Comparison of ENCODE assay signal across 1 cellular context in the genomic region with DNA sequence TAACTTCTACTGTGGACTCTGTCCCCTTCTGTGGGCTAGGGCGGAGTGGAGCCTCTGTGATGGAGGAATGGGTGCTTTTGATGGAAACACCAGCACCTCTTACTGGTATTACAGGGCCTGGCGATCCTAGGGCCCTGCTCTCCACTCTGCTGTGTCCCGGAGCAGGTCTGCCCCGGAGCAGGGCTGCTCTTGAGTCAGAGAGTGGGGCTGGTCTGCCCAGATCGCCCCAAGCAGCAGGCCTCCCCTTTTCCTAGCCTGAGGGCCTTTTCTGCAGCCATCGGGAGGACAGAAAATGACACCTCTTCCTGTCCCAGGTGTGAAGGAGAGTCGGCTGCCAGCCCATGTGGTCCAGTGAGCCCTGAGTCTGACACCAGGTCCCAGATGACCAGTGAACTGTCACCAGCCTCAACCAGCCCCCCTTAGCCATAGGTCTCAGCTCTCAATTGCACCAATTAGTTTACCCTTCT.
TF ChIP-seq lines count a peak whose summit lies in the region.

No MANE protein-coding gene starts in this region.

TF ChIP-seq in HepG2, 621 proteins besides CTCF, POLR2A, EP300 and RAD21:
- TF ChIP-seq MAZ (IDR thresholded peaks at IDR 0.05; ENCODE audit: borderline replicate concordance, low read depth, low read length) (no peak), MAZ (CRISPR knock-in tag; IDR thresholded peaks at IDR 0.05; ENCODE audit: low read depth) (0 out of 2 replicates have a peak, but pooled peaks have one; percentile 53), ZNF674 (CRISPR knock-in tag; IDR thresholded peaks at IDR 0.05; ENCODE audit: low read depth) (0 out of 2 replicates have a peak, but pooled peaks have one; percentile 50), MZF1 (CRISPR knock-in tag; IDR thresholded peaks at IDR 0.05; ENCODE audit: borderline replicate concordance) (no peak), AKAP8 (CRISPR knock-in tag; IDR thresholded peaks at IDR 0.05) (0 out of 2 replicates have a peak, but pooled peaks have one; percentile 43), ZNF605 (CRISPR knock-in tag; IDR thresholded peaks at IDR 0.05) (0 out of 2 replicates have a peak, but pooled peaks have one; percentile 48), KDM5A (IDR thresholded peaks at IDR 0.05; ENCODE audit: borderline replicate concordance, low read length) (no peak), TBX2 (CRISPR knock-in tag; IDR thresholded peaks at IDR 0.05; ENCODE audit: borderline replicate concordance) (peak; percentile 58; the same call in 1 of the 2 replicates), HNF4A (CRISPR knock-in tag; IDR thresholded peaks at IDR 0.05) (peak; percentile 54), ZNF224 (CRISPR knock-in tag; IDR thresholded peaks at IDR 0.05) (no peak), DNMT1 (CRISPR knock-in tag; IDR thresholded peaks at IDR 0.05) (no peak), ATF7-NPFF (CRISPR knock-in tag; IDR thresholded peaks at IDR 0.05; ENCODE audit: low read depth) (0 out of 2 replicates have a peak, but pooled peaks have one; percentile 30), SAP130 (CRISPR knock-in tag; IDR thresholded peaks at IDR 0.05; ENCODE audit: low read depth) (peak; percentile 53), SOX6 (IDR thresholded peaks at IDR 0.05) (no peak), SOX6 (CRISPR knock-in tag; IDR thresholded peaks at IDR 0.05) (0 out of 2 replicates have a peak, but pooled peaks have one; percentile 8), ZNF629 (CRISPR knock-in tag; conservative IDR thresholded peaks at IDR 0.05) (peak; percentile 28; the same call in 1 of the 2 replicates), SAFB2 (CRISPR knock-in tag; IDR thresholded peaks at IDR 0.05; ENCODE audit: borderline replicate concordance, low read depth) (0 out of 2 replicates have a peak, but pooled peaks have one; percentile 54), KMT2B (CRISPR knock-in tag; IDR thresholded peaks at IDR 0.05) (0 out of 2 replicates have a peak, but pooled peaks have one; percentile 4), ZNF780A (CRISPR knock-in tag; IDR thresholded peaks at IDR 0.05) (no peak), SPEN (CRISPR knock-in tag; IDR thresholded peaks at IDR 0.05; ENCODE audit: low read depth) (peak; percentile 31; the same call in 1 of the 2 replicates), ZNF501 (CRISPR knock-in tag; IDR thresholded peaks at IDR 0.05) (peak; percentile 11; the same call in 1 of the 2 replicates)
- TF ChIP-seq, protein P1, sequence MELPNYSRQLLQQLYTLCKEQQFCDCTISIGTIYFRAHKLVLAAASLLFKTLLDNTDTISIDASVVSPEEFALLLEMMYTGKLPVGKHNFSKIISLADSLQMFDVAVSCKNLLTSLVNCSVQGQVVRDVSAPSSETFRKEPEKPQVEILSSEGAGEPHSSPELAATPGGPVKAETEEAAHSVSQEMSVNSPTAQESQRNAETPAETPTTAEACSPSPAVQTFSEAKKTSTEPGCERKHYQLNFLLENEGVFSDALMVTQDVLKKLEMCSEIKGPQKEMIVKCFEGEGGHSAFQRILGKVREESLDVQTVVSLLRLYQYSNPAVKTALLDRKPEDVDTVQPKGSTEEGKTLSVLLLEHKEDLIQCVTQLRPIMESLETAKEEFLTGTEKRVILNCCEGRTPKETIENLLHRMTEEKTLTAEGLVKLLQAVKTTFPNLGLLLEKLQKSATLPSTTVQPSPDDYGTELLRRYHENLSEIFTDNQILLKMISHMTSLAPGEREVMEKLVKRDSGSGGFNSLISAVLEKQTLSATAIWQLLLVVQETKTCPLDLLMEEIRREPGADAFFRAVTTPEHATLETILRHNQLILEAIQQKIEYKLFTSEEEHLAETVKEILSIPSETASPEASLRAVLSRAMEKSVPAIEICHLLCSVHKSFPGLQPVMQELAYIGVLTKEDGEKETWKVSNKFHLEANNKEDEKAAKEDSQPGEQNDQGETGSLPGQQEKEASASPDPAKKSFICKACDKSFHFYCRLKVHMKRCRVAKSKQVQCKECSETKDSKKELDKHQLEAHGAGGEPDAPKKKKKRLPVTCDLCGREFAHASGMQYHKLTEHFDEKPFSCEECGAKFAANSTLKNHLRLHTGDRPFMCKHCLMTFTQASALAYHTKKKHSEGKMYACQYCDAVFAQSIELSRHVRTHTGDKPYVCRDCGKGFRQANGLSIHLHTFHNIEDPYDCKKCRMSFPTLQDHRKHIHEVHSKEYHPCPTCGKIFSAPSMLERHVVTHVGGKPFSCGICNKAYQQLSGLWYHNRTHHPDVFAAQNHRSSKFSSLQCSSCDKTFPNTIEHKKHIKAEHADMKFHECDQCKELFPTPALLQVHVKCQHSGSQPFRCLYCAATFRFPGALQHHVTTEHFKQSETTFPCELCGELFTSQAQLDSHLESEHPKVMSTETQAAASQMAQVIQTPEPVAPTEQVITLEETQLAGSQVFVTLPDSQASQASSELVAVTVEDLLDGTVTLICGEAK (IDR thresholded peaks at IDR 0.05) = no peak
- TF ChIP-seq, protein P1 (CRISPR knock-in tag; IDR thresholded peaks at IDR 0.05) = peak; percentile 42; the same call in 1 of the 2 replicates
- TF ChIP-seq, protein P2, sequence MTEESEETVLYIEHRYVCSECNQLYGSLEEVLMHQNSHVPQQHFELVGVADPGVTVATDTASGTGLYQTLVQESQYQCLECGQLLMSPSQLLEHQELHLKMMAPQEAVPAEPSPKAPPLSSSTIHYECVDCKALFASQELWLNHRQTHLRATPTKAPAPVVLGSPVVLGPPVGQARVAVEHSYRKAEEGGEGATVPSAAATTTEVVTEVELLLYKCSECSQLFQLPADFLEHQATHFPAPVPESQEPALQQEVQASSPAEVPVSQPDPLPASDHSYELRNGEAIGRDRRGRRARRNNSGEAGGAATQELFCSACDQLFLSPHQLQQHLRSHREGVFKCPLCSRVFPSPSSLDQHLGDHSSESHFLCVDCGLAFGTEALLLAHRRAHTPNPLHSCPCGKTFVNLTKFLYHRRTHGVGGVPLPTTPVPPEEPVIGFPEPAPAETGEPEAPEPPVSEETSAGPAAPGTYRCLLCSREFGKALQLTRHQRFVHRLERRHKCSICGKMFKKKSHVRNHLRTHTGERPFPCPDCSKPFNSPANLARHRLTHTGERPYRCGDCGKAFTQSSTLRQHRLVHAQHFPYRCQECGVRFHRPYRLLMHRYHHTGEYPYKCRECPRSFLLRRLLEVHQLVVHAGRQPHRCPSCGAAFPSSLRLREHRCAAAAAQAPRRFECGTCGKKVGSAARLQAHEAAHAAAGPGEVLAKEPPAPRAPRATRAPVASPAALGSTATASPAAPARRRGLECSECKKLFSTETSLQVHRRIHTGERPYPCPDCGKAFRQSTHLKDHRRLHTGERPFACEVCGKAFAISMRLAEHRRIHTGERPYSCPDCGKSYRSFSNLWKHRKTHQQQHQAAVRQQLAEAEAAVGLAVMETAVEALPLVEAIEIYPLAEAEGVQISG (CRISPR knock-in tag; IDR thresholded peaks at IDR 0.05) = 0 out of 2 replicates have a peak, but pooled peaks have one; percentile 27
- TF ChIP-seq, protein P3, sequence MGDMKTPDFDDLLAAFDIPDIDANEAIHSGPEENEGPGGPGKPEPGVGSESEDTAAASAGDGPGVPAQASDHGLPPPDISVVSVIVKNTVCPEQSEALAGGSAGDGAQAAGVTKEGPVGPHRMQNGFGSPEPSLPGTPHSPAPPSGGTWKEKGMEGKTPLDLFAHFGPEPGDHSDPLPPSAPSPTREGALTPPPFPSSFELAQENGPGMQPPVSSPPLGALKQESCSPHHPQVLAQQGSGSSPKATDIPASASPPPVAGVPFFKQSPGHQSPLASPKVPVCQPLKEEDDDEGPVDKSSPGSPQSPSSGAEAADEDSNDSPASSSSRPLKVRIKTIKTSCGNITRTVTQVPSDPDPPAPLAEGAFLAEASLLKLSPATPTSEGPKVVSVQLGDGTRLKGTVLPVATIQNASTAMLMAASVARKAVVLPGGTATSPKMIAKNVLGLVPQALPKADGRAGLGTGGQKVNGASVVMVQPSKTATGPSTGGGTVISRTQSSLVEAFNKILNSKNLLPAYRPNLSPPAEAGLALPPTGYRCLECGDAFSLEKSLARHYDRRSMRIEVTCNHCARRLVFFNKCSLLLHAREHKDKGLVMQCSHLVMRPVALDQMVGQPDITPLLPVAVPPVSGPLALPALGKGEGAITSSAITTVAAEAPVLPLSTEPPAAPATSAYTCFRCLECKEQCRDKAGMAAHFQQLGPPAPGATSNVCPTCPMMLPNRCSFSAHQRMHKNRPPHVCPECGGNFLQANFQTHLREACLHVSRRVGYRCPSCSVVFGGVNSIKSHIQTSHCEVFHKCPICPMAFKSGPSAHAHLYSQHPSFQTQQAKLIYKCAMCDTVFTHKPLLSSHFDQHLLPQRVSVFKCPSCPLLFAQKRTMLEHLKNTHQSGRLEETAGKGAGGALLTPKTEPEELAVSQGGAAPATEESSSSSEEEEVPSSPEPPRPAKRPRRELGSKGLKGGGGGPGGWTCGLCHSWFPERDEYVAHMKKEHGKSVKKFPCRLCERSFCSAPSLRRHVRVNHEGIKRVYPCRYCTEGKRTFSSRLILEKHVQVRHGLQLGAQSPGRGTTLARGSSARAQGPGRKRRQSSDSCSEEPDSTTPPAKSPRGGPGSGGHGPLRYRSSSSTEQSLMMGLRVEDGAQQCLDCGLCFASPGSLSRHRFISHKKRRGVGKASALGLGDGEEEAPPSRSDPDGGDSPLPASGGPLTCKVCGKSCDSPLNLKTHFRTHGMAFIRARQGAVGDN (CRISPR knock-in tag; IDR thresholded peaks at IDR 0.05) = peak; percentile 43; the same call in 1 of the 2 replicates
- TF ChIP-seq, protein P4, sequence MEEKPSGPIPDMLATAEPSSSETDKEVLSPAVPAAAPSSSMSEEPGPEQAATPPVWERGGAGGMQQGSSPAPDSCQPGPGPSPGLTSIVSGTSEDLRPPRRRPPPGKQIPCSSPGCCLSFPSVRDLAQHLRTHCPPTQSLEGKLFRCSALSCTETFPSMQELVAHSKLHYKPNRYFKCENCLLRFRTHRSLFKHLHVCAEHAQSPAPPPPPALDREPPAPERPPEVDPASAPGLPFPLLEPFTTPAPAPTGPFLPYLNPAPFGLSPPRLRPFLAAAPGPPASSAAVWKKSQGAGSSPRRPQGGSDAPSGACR (CRISPR knock-in tag; IDR thresholded peaks at IDR 0.05) = no peak
